1 cellular context compared by ENCODE assay signal in the genomic region with DNA sequence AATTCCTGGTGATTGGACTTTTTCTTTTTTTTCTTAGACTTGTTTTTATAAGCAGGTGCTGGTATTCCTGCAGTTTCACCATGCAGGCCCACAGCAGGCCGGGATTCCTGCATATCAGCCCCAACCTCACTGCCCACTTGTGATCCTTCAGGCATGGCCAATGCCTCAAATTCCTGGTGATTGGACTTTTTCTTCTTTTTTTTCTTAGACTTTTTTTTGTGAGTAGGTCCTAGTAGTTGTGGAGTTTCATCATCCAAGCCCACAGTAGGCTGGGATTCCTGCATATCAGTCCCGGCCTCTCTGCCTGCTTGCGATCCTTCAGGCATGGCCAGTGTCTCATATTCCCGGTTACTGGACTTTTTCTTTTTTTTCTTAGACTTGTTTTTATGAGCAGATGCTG.
TF ChIP-seq lines count a peak whose summit lies in the region.

No MANE protein-coding gene starts in this region.

TF ChIP-seq in GM23338, 12 proteins besides CTCF, POLR2A, EP300 and RAD21 (continued from another document):
- TF ChIP-seq, protein P1, sequence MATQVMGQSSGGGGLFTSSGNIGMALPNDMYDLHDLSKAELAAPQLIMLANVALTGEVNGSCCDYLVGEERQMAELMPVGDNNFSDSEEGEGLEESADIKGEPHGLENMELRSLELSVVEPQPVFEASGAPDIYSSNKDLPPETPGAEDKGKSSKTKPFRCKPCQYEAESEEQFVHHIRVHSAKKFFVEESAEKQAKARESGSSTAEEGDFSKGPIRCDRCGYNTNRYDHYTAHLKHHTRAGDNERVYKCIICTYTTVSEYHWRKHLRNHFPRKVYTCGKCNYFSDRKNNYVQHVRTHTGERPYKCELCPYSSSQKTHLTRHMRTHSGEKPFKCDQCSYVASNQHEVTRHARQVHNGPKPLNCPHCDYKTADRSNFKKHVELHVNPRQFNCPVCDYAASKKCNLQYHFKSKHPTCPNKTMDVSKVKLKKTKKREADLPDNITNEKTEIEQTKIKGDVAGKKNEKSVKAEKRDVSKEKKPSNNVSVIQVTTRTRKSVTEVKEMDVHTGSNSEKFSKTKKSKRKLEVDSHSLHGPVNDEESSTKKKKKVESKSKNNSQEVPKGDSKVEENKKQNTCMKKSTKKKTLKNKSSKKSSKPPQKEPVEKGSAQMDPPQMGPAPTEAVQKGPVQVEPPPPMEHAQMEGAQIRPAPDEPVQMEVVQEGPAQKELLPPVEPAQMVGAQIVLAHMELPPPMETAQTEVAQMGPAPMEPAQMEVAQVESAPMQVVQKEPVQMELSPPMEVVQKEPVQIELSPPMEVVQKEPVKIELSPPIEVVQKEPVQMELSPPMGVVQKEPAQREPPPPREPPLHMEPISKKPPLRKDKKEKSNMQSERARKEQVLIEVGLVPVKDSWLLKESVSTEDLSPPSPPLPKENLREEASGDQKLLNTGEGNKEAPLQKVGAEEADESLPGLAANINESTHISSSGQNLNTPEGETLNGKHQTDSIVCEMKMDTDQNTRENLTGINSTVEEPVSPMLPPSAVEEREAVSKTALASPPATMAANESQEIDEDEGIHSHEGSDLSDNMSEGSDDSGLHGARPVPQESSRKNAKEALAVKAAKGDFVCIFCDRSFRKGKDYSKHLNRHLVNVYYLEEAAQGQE (IDR thresholded peaks at IDR 0.05; ENCODE audit: unreplicated experiment), result no peak
- TF ChIP-seq POLR2AphosphoS5 (IDR thresholded peaks at IDR 0.05; ENCODE audit: low read depth) (no peak), EZH2phosphoT487 (IDR thresholded peaks at IDR 0.05; ENCODE audit: unreplicated experiment) (no peak), JUNB (IDR thresholded peaks at IDR 0.05; ENCODE audit: unreplicated experiment) (no peak), ZNF114 (CRISPR knock-in tag; IDR thresholded peaks at IDR 0.05) (no peak), ZNF331 (CRISPR knock-in tag; IDR thresholded peaks at IDR 0.05; ENCODE audit: low read depth) (no peak), EZH2 (IDR thresholded peaks at IDR 0.05; ENCODE audit: low read depth, unreplicated experiment) (no peak), STAT1 (IDR thresholded peaks at IDR 0.05; ENCODE audit: unreplicated experiment) (no peak)
- TF ChIP-seq, protein P2, sequence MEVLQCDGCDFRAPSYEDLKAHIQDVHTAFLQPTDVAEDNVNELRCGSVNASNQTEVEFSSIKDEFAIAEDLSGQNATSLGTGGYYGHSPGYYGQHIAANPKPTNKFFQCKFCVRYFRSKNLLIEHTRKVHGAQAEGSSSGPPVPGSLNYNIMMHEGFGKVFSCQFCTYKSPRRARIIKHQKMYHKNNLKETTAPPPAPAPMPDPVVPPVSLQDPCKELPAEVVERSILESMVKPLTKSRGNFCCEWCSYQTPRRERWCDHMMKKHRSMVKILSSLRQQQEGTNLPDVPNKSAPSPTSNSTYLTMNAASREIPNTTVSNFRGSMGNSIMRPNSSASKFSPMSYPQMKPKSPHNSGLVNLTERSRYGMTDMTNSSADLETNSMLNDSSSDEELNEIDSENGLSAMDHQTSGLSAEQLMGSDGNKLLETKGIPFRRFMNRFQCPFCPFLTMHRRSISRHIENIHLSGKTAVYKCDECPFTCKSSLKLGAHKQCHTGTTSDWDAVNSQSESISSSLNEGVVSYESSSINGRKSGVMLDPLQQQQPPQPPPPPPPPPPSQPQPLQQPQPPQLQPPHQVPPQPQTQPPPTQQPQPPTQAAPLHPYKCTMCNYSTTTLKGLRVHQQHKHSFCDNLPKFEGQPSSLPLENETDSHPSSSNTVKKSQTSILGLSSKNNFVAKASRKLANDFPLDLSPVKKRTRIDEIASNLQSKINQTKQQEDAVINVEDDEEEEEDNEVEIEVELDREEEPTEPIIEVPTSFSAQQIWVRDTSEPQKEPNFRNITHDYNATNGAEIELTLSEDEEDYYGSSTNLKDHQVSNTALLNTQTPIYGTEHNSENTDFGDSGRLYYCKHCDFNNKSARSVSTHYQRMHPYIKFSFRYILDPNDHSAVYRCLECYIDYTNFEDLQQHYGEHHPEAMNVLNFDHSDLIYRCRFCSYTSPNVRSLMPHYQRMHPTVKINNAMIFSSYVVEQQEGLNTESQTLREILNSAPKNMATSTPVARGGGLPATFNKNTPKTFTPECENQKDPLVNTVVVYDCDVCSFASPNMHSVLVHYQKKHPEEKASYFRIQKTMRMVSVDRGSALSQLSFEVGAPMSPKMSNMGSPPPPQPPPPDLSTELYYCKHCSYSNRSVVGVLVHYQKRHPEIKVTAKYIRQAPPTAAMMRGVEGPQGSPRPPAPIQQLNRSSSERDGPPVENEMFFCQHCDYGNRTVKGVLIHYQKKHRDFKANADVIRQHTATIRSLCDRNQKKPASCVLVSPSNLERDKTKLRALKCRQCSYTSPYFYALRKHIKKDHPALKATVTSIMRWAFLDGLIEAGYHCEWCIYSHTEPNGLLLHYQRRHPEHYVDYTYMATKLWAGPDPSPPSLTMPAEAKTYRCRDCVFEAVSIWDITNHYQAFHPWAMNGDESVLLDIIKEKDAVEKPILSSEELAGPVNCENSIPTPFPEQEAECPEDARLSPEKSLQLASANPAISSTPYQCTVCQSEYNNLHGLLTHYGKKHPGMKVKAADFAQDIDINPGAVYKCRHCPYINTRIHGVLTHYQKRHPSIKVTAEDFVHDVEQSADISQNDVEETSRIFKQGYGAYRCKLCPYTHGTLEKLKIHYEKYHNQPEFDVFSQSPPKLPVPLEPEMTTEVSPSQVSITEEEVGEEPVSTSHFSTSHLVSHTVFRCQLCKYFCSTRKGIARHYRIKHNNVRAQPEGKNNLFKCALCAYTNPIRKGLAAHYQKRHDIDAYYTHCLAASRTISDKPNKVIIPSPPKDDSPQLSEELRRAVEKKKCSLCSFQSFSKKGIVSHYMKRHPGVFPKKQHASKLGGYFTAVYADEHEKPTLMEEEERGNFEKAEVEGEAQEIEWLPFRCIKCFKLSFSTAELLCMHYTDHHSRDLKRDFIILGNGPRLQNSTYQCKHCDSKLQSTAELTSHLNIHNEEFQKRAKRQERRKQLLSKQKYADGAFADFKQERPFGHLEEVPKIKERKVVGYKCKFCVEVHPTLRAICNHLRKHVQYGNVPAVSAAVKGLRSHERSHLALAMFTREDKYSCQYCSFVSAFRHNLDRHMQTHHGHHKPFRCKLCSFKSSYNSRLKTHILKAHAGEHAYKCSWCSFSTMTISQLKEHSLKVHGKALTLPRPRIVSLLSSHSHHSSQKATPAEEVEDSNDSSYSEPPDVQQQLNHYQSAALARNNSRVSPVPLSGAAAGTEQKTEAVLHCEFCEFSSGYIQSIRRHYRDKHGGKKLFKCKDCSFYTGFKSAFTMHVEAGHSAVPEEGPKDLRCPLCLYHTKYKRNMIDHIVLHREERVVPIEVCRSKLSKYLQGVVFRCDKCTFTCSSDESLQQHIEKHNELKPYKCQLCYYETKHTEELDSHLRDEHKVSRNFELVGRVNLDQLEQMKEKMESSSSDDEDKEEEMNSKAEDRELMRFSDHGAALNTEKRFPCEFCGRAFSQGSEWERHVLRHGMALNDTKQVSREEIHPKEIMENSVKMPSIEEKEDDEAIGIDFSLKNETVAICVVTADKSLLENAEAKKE (CRISPR knock-in tag; IDR thresholded peaks at IDR 0.05), result no peak
